22 cellular contexts compared by ENCODE assay signal in genomic region chr16:84479716-84480450, GRCh38. TPM values are rescaled to one million over a fixed set of nuclear protein-coding genes. Genes with fewer than 3 reads are reported as not detected.
A peak's percentile ranks its signal among the peaks of the same experiment; 100 is the strongest.
DNase-seq lines count a peak whose midpoint lies in the region; ATAC-seq and TF ChIP-seq lines count a peak whose summit lies in the region.
"Had no signal": no experiment of that assay in that cellular context is flagged by ENCODE, and none has a peak within 500 bp of the region (broad histone marks: within the 10 kb centered on the region; RNA-seq: fewer than 3 reads in every experiment).

No MANE protein-coding gene starts in this region.

- no peaks in the 10 kb centered on the region for H3K4me1 Mint-ChIP-seq in activated CD8-positive, alpha-beta memory T cell treated with anti-CD3 and anti-CD28 coated beads, Interleukin-2, amount 10 ng/mL, durations not matched to agents 7 days and 5 days
- H3K4me1 Mint-ChIP-seq in activated CD4-positive, alpha-beta memory T cell treated with anti-CD3 and anti-CD28 coated beads, Interleukin-2, amount 10 ng/mL, durations not matched to agents 7 days and 5 days, result peaks cover 6% of the 10 kb centered on the region
- H3K4me1 Mint-ChIP-seq: IgD-negative memory B cell had no signal

- POLR2A ChIA-PET in activated CD4-positive, alpha-beta memory T cell treated with anti-CD3 and anti-CD28 coated beads, Interleukin-2, amount 10 ng/mL, durations not matched to agents 7 days and 5 days (lab: Charles Lee), result interaction anchor here (1.4 kb wide), 1 partner anchor 17 kb away, joined by 3 read pairs; no protein-coding TSS in a partner anchor

- H3K4me1 ChIP-seq in upper lobe of right lung, result no peaks in the 10 kb centered on the region

- no peaks in the 10 kb centered on the region for H3K27me3 ChIP-seq in upper lobe of right lung

- no peak overlapping the region for H3K27ac ChIP-seq in upper lobe of right lung
- H3K27ac ChIP-seq: 22Rv1, RWPE1 had no signal

- ATAC-seq in activated CD8-positive, alpha-beta memory T cell treated with anti-CD3 and anti-CD28 coated beads, Interleukin-2, amount 10 ng/mL, durations not matched to agents 7 days and 5 days, result no peak
- no peak for ATAC-seq in upper lobe of right lung
- ATAC-seq in GM21515 (IDR thresholded peaks at IDR 0.05; ENCODE audit: unreplicated experiment), result no peak
- ATAC-seq: CD8-positive, alpha-beta T cell; HCT116 had no signal

- H3K9me3 Mint-ChIP-seq in activated CD8-positive, alpha-beta memory T cell treated with anti-CD3 and anti-CD28 coated beads, Interleukin-2, amount 10 ng/mL, durations not matched to agents 7 days and 5 days (ENCODE audit: low read depth), result no peaks in the 10 kb centered on the region
- no peaks in the 10 kb centered on the region for H3K9me3 Mint-ChIP-seq in activated CD4-positive, alpha-beta memory T cell treated with anti-CD3 and anti-CD28 coated beads, Interleukin-2, amount 10 ng/mL, durations not matched to agents 7 days and 5 days

- peaks cover 34% of the 10 kb centered on the region for H3K36me3 Mint-ChIP-seq in activated CD8-positive, alpha-beta memory T cell treated with anti-CD3 and anti-CD28 coated beads, Interleukin-2, amount 10 ng/mL, durations not matched to agents 7 days and 5 days
- peaks cover 27% of the 10 kb centered on the region for H3K36me3 Mint-ChIP-seq in activated CD4-positive, alpha-beta memory T cell treated with anti-CD3 and anti-CD28 coated beads, Interleukin-2, amount 10 ng/mL, durations not matched to agents 7 days and 5 days (ENCODE audit: low read depth)

- intact Hi-C loops in upper lobe of right lung (cut with DNase I), result loop anchor here (10.0 kb wide), 1 partner anchor 205 kb away; no protein-coding TSS in a partner anchor

- TF ChIP-seq CTCF in upper lobe of right lung (IDR thresholded peaks at IDR 0.05), result no peak

- H3K9me3 ChIP-seq in upper lobe of right lung, result no peaks in the 10 kb centered on the region

- CTCF ChIA-PET in activated CD8-positive, alpha-beta memory T cell treated with anti-CD3 and anti-CD28 coated beads, Interleukin-2, amount 10 ng/mL, durations not matched to agents 7 days and 5 days (lab: Charles Lee), result no interaction called here
- CTCF ChIA-PET in activated CD4-positive, alpha-beta memory T cell treated with anti-CD3 and anti-CD28 coated beads, Interleukin-2, amount 10 ng/mL, durations not matched to agents 7 days and 5 days (lab: Charles Lee), result no interaction called here

- H3K4me3 Mint-ChIP-seq in activated CD8-positive, alpha-beta memory T cell treated with anti-CD3 and anti-CD28 coated beads, Interleukin-2, amount 10 ng/mL, durations not matched to agents 7 days and 5 days, result no peak overlapping the region
- no peak overlapping the region for H3K4me3 Mint-ChIP-seq in activated CD4-positive, alpha-beta memory T cell treated with anti-CD3 and anti-CD28 coated beads, Interleukin-2, amount 10 ng/mL, durations not matched to agents 7 days and 5 days
- H3K4me3 Mint-ChIP-seq: CD8-positive, alpha-beta T cell; IgD-negative memory B cell had no signal

- peaks cover 19% of the 10 kb centered on the region for H3K36me3 ChIP-seq in upper lobe of right lung

- DNase-seq in activated CD8-positive, alpha-beta memory T cell treated with anti-CD3 and anti-CD28 coated beads for 24 hours, result peak; percentile 47
- DNase-seq in activated CD8-positive, alpha-beta memory T cell treated with anti-CD3 and anti-CD28 coated beads, Interleukin-2, amount 50 U/mL, for 4 hours, result no peak
- peak; percentile 31 for DNase-seq in activated CD8-positive, alpha-beta memory T cell treated with anti-CD3 and anti-CD28 coated beads, Interleukin-2, amount 10 ng/mL, durations not matched to agents 7 days and 5 days
- DNase-seq in mesenteric fat pad (ENCODE audit: low spot score), result peak; percentile 53
- DNase-seq in upper lobe of right lung, result peak; percentile 56
- DNase-seq in occipital lobe (lab: John Stamatoyannopoulos, UW), result no peak
- no peak for DNase-seq in activated CD4-positive, alpha-beta memory T cell treated with anti-CD3 and anti-CD28 coated beads, Interleukin-2, amount 10 ng/mL, durations not matched to agents 7 days and 5 days
- DNase-seq: AML-193; C1 segment of cervical spinal cord; NCI-H1105 treated with DMSO at 0.1 percent for 48 hours; NCI-H2081; NCI-H2171; NCI-H345; NCI-H524; NCI-H774; NK-92 treated with Interleukin-12 subunit alpha and Interleukin-12 subunit beta, amount 100 ng/mL, for 24 hours had no signal

- H3K4me3 ChIP-seq in upper lobe of right lung, result no peak overlapping the region

- no peak overlapping the region for H3K27ac Mint-ChIP-seq in activated CD8-positive, alpha-beta memory T cell treated with anti-CD3 and anti-CD28 coated beads, Interleukin-2, amount 10 ng/mL, durations not matched to agents 7 days and 5 days
- no peak overlapping the region for H3K27ac Mint-ChIP-seq in activated CD4-positive, alpha-beta memory T cell treated with anti-CD3 and anti-CD28 coated beads, Interleukin-2, amount 10 ng/mL, durations not matched to agents 7 days and 5 days
- H3K27ac Mint-ChIP-seq: CD8-positive, alpha-beta T cell had no signal

- H3K27me3 Mint-ChIP-seq in activated CD8-positive, alpha-beta memory T cell treated with anti-CD3 and anti-CD28 coated beads, Interleukin-2, amount 10 ng/mL, durations not matched to agents 7 days and 5 days, result no peaks in the 10 kb centered on the region
- no peaks in the 10 kb centered on the region for H3K27me3 Mint-ChIP-seq in activated CD4-positive, alpha-beta memory T cell treated with anti-CD3 and anti-CD28 coated beads, Interleukin-2, amount 10 ng/mL, durations not matched to agents 7 days and 5 days
- H3K27me3 Mint-ChIP-seq: IgD-negative memory B cell had no signal

RNA-seq across cellular contexts. Expression of gene MEAK7, which starts 24.6 kb away (rescaled TPM):
- total RNA-seq in activated CD8-positive, alpha-beta memory T cell treated with anti-CD3 and anti-CD28 coated beads, Interleukin-2, amount 10 ng/mL, durations not matched to agents 7 days and 5 days, result 10 to 100 TPM; 37.9 to 73.9 TPM
- total RNA-seq in mesenteric fat pad (11.5 TPM), upper lobe of right lung (10.8 TPM), occipital lobe (12.8 TPM)
- total RNA-seq in activated CD4-positive, alpha-beta memory T cell treated with anti-CD3 and anti-CD28 coated beads, Interleukin-2, amount 10 ng/mL, durations not matched to agents 7 days and 5 days, result 10 to 100 TPM; 27.7 to 33.4 TPM

Comparison
In these comparisons a context has a peak if more than half of its experiments do, and no peak if none do; other contexts are left out.
1. DNase-seq: peak in activated CD8-positive, alpha-beta memory T cell treated with anti-CD3 and anti-CD28 coated beads for 24 hours (single experiment), activated CD8-positive, alpha-beta memory T cell treated with anti-CD3 and anti-CD28 coated beads, Interleukin-2, amount 10 ng/mL, durations not matched to agents 7 days and 5 days (single experiment), mesenteric fat pad (single experiment) and upper lobe of right lung (single experiment); none in activated CD8-positive, alpha-beta memory T cell treated with anti-CD3 and anti-CD28 coated beads, Interleukin-2, amount 50 U/mL, for 4 hours (single experiment), occipital lobe (single experiment) and activated CD4-positive, alpha-beta memory T cell treated with anti-CD3 and anti-CD28 coated beads, Interleukin-2, amount 10 ng/mL, durations not matched to agents 7 days and 5 days (single experiment).